Comparison of ENCODE assay signal across 8 cellular contexts in genomic region chr19:37817180-37817911, GRCh38. TPM values are rescaled to one million over a fixed set of nuclear protein-coding genes. Genes with fewer than 3 reads are reported as not detected.
DNase-seq lines count a peak whose midpoint lies in the region; ATAC-seq, FAIRE-seq and TF ChIP-seq lines count a peak whose summit lies in the region.

No MANE protein-coding gene starts in this region.

- peak overlapping the region; percentile 48; the same call in 1 of the 2 replicates for H3K18ac ChIP-seq in H1 (ENCODE audit: extremely low read depth, low read length)

- TF ChIP-seq CTCF in HFF-Myc (IDR thresholded peaks at IDR 0.05; ENCODE audit: low read depth, low read length, missing control alignments) (no peak), H1 (IDR thresholded peaks at IDR 0.05; ENCODE audit: control extremely low read depth in 1 of 3, insufficient read depth in 1 of 3, low read depth in 1 of 3, low read length in 3 of 3) (no peak)

- 0 out of 7 replicates have a peak, but pooled peaks cover 0 to 4% (median 0%) of the 10 kb centered on the region in 4 experiments for H3K27me3 ChIP-seq in H1 (replicated peaks in 1 of 4; ENCODE audit: control insufficient read depth in 3 of 4, extremely low read depth in 1 of 4, insufficient read depth in 3 of 4, low read length in 3 of 4)

- no peak overlapping the region for H3K27ac Mint-ChIP-seq in memory B cell

- peaks cover 5% of the 10 kb centered on the region; the same call in 1 of the 2 replicates for H3K23me2 ChIP-seq in H1 (ENCODE audit: low read depth, low read length)

- no peak overlapping the region for H3K56ac ChIP-seq in H1 (replicated peaks; ENCODE audit: insufficient read length, low read depth, low read length)

- H3K9me3 Mint-ChIP-seq in memory B cell: peaks cover 12% of the 10 kb centered on the region

- H2BK12ac ChIP-seq in H1 (ENCODE audit: low read depth, low read length): no peak overlapping the region

- peaks cover 0 to 11% (median 0%) of the 10 kb centered on the region in 4 experiments; a peak in 4 of 8 replicates for H3K36me3 ChIP-seq in H1 (ENCODE audit: control insufficient read depth in 2 of 4, insufficient read depth in 4 of 4, low read length in 3 of 4)

- H2BK5ac ChIP-seq in H1 (ENCODE audit: low read depth, low read length): peak overlapping the region; percentile 44; the same call in 1 of the 2 replicates

- H4K91ac ChIP-seq in H1 (replicated peaks; ENCODE audit: insufficient read length, low read length): peak overlapping the region; percentile 44

- no peak overlapping the region for H2AK5ac ChIP-seq in H1 (ENCODE audit: low read depth, low read length)

- peak overlapping the region; percentile 25 for H3K4me3 ChIP-seq in HFF-Myc (replicated peaks; ENCODE audit: low read depth, low read length)
- peak overlapping the region; percentile 69 to 84 (median 76) for H3K4me3 ChIP-seq in H1 (ENCODE audit: extremely low read depth in 1 of 4, insufficient read depth in 2 of 4, low read depth in 3 of 4, low read length in 4 of 4)

- no peak overlapping the region for H3K4ac ChIP-seq in H1 (replicated peaks; ENCODE audit: insufficient read length, low read depth, low read length)

- peak overlapping the region; percentile 97 for H2AFZ ChIP-seq in H1 (ENCODE audit: low read length)

- H3K4me2 ChIP-seq in H1 (ENCODE audit: insufficient read depth in 1 of 2, low read depth in 2 of 2, low read length in 2 of 2): peak overlapping the region; percentile 78 to 97

- peak; percentile 78 for ATAC-seq in memory B cell (ENCODE audit: low read depth)
- no peak for ATAC-seq in GM18867 (IDR thresholded peaks at IDR 0.05; ENCODE audit: unreplicated experiment)

- H3K4me1 Mint-ChIP-seq in memory B cell: peaks cover 2% of the 10 kb centered on the region

- H2BK15ac ChIP-seq in H1 (ENCODE audit: low read length): peak overlapping the region; percentile 81; the same call in 1 of the 2 replicates

- TF ChIP-seq RAD21 in H1 (IDR thresholded peaks at IDR 0.05 in 1 of 2, conservative IDR thresholded peaks at IDR 0.05 in 1 of 2; ENCODE audit: low read depth in 2 of 2, low read length in 2 of 2): no peak

- peaks cover 3 to 10% of the 10 kb centered on the region in 2 experiments; a peak in 3 of 4 replicates for H3K9me3 ChIP-seq in H1 (ENCODE audit: insufficient read depth in 2 of 2, low read depth in 1 of 2, low read length in 1 of 2)

- no peaks in the 10 kb centered on the region for H4K20me1 ChIP-seq in H1 (replicated peaks in 1 of 2; ENCODE audit: control insufficient read depth in 1 of 2, insufficient read depth in 2 of 2, low read length in 2 of 2)

- peaks cover 5% of the 10 kb centered on the region for H3K36me3 Mint-ChIP-seq in memory B cell

- no peak overlapping the region for H2BK120ac ChIP-seq in H1 (replicated peaks; ENCODE audit: low read depth, low read length)

- WGBS in H1 (ENCODE audit: extremely low coverage in 1 of 2, insufficient coverage in 1 of 2, insufficient read length in 1 of 2, insufficient replicate concordance in 2 of 2, low coverage in 1 of 2, low lambda C conversion rate in 2 of 2, missing lambda C conversion rate in 1 of 2), 2 experiments: 4% methylated on average over 54 of the region's 60 CpGs; no CpG with 5 or more reads in 1 of the 2 experiments

- POLR2A ChIA-PET in H1 (lab: Charles Lee; ENCODE audit: partially characterized antibody): no interaction called here

- CTCF ChIA-PET in H1 (lab: Charles Lee; ENCODE audit: partially characterized antibody): no interaction called here

- peaks cover 14% of the 10 kb centered on the region for H3K27me3 Mint-ChIP-seq in memory B cell

- H3K79me2 ChIP-seq in H1 (ENCODE audit: control insufficient read depth in 1 of 2, insufficient read depth in 2 of 2, low read length in 2 of 2): no peaks in the 10 kb centered on the region

- peak overlapping the region; percentile 83 for H4K5ac ChIP-seq in H1 (ENCODE audit: insufficient read length, low read depth, low read length)

- H3K79me1 ChIP-seq in H1 (ENCODE audit: low read depth, low read length): no peaks in the 10 kb centered on the region

- H3K23ac ChIP-seq in H1 (ENCODE audit: insufficient read length): no peak overlapping the region

- TF ChIP-seq POLR2A in H1 (IDR thresholded peaks at IDR 0.05; ENCODE audit: control extremely low read depth in 1 of 2, low read depth in 2 of 2, low read length in 2 of 2): no peak

- FAIRE-seq in H1 (lab: Jason Lieb, UNC) (peak; percentile 42), HTR-8/SVneo (lab: Jason Lieb, UNC) (no peak)

- DNase-seq in HFF-Myc (ENCODE audit: extremely low read depth, low read depth): no peak
- DNase-seq in T-helper 9 cell: peak; percentile 5
- DNase-seq in H1 (ENCODE audit: low read depth in 1 of 2, low spot score in 2 of 2): peak; percentile 10 to 86
- peak; percentile 26 to 41 for DNase-seq in memory B cell (ENCODE audit: low spot score in 2 of 2)
- peak in 2 of 3 donors; percentile 9 to 13 for DNase-seq in stimulated activated CD4-positive, alpha-beta T cell treated with anti-CD3 and anti-CD28 coated beads, TNF-alpha, amount 100 ng/mL, for 48 hours (ENCODE audit: low read depth in 3 of 3)
- no peak for DNase-seq in NCI-H1694 (lab: John Stamatoyannopoulos, UW)
- no peak for DNase-seq in HTR-8/SVneo (ENCODE audit: insufficient read length, low spot score)

- no peak overlapping the region for H2BK20ac ChIP-seq in H1 (ENCODE audit: low read length)

- no peak overlapping the region for H3K27ac ChIP-seq in H1 (ENCODE audit: low read depth, low read length)

- H3K4me3 Mint-ChIP-seq in memory B cell: peak overlapping the region; percentile 69

- H3K9ac ChIP-seq in H1 (replicated peaks in 1 of 4; ENCODE audit: extremely low read depth in 1 of 4, low read depth in 3 of 4, low read length in 3 of 4): peak overlapping the region in 3 of 4 experiments; percentile 38 to 56 (median 45)

- no peak overlapping the region for H3K14ac ChIP-seq in H1 (ENCODE audit: insufficient read length)

- H3K4me1 ChIP-seq in H1 (replicated peaks in 1 of 4; ENCODE audit: control insufficient read depth in 3 of 4, insufficient read depth in 4 of 4, low read length in 3 of 4): peaks cover 0 to 6% (median 2%) of the 10 kb centered on the region in 4 experiments; a peak in 4 of 7 replicates

- TF ChIP-seq EP300 in H1 (IDR thresholded peaks at IDR 0.05; ENCODE audit: borderline replicate concordance in 1 of 2, low read depth in 2 of 2, low read length in 2 of 2): no peak

- peak overlapping the region; percentile 68; the same call in 1 of the 2 replicates for H4K8ac ChIP-seq in H1 (ENCODE audit: extremely low read depth, insufficient read depth, low read length)

TF ChIP-seq in H1, 55 proteins besides CTCF, POLR2A, EP300 and RAD21 (continues in another document):
- TF ChIP-seq SIN3A (conservative IDR thresholded peaks at IDR 0.05 in 1 of 2, IDR thresholded peaks at IDR 0.05 in 1 of 2; ENCODE audit: low read depth in 1 of 2, low read length in 2 of 2) (no peak), RXRA (IDR thresholded peaks at IDR 0.05; ENCODE audit: insufficient read depth, low read depth, low read length) (no peak), FOSL1 (IDR thresholded peaks at IDR 0.05; ENCODE audit: insufficient read depth, low read depth, low read length) (no peak), ATF3 (IDR thresholded peaks at IDR 0.05; ENCODE audit: insufficient read depth, low read depth, low read length) (no peak), MAX (IDR thresholded peaks at IDR 0.05) (peak; percentile 57), EGR1 (IDR thresholded peaks at IDR 0.05; ENCODE audit: borderline replicate concordance, low read depth, low read length) (no peak), ZNF274 (IDR thresholded peaks at IDR 0.05; ENCODE audit: borderline replicate concordance, extremely low read depth, low read length) (no peak), YY1 (IDR thresholded peaks at IDR 0.05; ENCODE audit: low read depth, low read length) (no peak), ASH2L (IDR thresholded peaks at IDR 0.05; ENCODE audit: low read length) (peak; percentile 72), TAF1 (IDR thresholded peaks at IDR 0.05; ENCODE audit: low read depth, low read length) (no peak), TCF12 (IDR thresholded peaks at IDR 0.05; ENCODE audit: low read depth, low read length) (no peak), SIX5 (IDR thresholded peaks at IDR 0.05; ENCODE audit: low read depth, low read length) (no peak), JUN (IDR thresholded peaks at IDR 0.05; ENCODE audit: low read depth, low read length) (no peak), E2F6 (IDR thresholded peaks at IDR 0.05) (peak; percentile 51), EZH2 (IDR thresholded peaks at IDR 0.05; ENCODE audit: low read depth, low read length, severe bottlenecking) (no peak), JUND (IDR thresholded peaks at IDR 0.05; ENCODE audit: low read length) (no peak)

RNA-seq across cellular contexts. Expression of gene ZNF573, which starts 38.0 kb away (rescaled TPM):
- total RNA-seq in H1 (2021; fragmentation: NEBNext Ultra II Directional; extraction: Animal tissue kit (Norgen Biotek cat#: 25700)): 13.8 and 14.9 TPM in 2 replicates
- polyA plus RNA-seq in H1 (2011; rRNA removed): 1.3 and 6.3 TPM in 2 replicates
- polyA plus RNA-seq in H1 (2011; cell fraction: cytosol; rRNA removed): 3.0 TPM
- 1.7 TPM for polyA plus RNA-seq in H1 (2011; cell fraction: nucleus; rRNA removed)
- polyA plus RNA-seq in H1 (2012, experiment 1 of 2): 2.0 to 11.3 TPM (median 4.3 TPM) in 4 replicates
- 0.72 TPM for polyA plus RNA-seq in H1 (2012, experiment 2 of 2)
- polyA plus RNA-seq in H1 (2013, experiment 1 of 2): 8.2 TPM
- polyA plus RNA-seq in H1 (2013, experiment 2 of 2): 6.9 TPM
- 8.1 and 12.8 TPM in 2 replicates for polyA minus RNA-seq in H1 (2011; rRNA and poly(A)+ RNA removed)
- polyA minus RNA-seq in H1 (2011; cell fraction: cytosol; rRNA and poly(A)+ RNA removed): 4.2 TPM
- polyA minus RNA-seq in H1 (2011; cell fraction: nucleus; rRNA and poly(A)+ RNA removed): 11.4 TPM

Comparison
In these comparisons a context has a peak if more than half of its experiments do, and no peak if none do; other contexts are left out.
1. DNase-seq: peak in T-helper 9 cell (single experiment), H1 (2 of 2), memory B cell (2 of 2) and stimulated activated CD4-positive, alpha-beta T cell treated with anti-CD3 and anti-CD28 coated beads, TNF-alpha, amount 100 ng/mL, for 48 hours (2 of 3); none in HFF-Myc (single experiment), NCI-H1694 (single experiment) and HTR-8/SVneo (single experiment).